In the genomic region with DNA sequence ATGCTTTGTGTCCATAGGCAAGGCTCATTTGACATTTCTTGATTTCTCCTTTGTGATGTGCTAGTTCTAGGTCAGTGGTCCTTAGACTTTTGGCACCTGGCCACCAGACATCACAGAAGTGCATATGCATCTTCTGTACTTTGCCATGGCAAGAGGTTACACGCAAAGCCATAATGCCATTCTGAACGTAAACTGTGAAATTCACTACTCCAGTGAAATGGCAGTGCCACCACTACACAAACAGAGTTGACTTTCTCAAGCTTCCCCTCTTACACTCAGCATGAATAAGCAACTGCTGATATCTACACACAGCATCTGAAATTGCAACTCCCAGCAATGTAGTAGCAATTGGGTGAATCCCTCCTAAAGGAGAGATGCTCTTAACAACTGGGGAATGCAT, we compare ENCODE assay signal across 20 cellular contexts.
"Had no signal": no experiment of that assay in that cellular context is flagged by ENCODE, and none has a peak within 500 bp of the region (broad histone marks: within the 10 kb centered on the region; RNA-seq: fewer than 3 reads in every experiment).

No MANE protein-coding gene starts in this region.

- ATAC-seq: effector memory CD8-positive, alpha-beta T cell; esophagus mucosa; foreskin keratinocyte; gastrocnemius medialis; gastroesophageal sphincter; heart left ventricle; heart right ventricle had no signal

- DNase-seq: colonic mucosa; cortex of kidney; dermis blood vessel endothelial cell; dorsolateral prefrontal cortex; effector CD4-positive, alpha-beta T cell; effector CD8-positive, alpha-beta T cell; effector memory CD4-positive, alpha-beta T cell; effector memory CD8-positive, alpha-beta T cell; endodermal cell; esophagus squamous epithelium; foreskin fibroblast; foreskin keratinocyte; foreskin melanocyte; gastrocnemius medialis; glutamatergic neuron; head of caudate nucleus; heart left ventricle; heart right ventricle had no signal
